ENCODE assay signal across 35 cellular contexts in the genomic region with DNA sequence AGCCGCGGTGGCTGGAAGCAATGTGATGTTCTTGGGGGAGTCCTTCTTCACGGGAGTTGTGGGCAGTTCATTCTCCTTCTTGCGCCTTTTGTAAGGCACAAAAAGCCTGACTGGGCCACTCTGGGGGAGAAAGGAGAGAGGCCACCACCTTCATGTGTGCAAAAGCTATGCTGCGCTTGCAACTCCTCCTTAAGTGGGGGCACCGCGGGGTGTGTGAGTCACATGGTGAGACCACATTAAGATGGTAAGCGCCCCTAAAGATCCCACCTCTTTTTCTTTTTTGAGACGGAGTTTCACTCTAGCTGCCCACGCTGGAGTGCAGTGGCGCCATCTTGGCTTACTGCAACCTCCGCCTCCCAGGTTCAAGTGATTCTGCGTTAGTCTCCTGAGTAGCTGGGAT. TPM values are rescaled to one million over a fixed set of nuclear protein-coding genes. Genes with fewer than 3 reads are reported as not detected.
DNase-seq lines count a peak whose midpoint lies in the region; ATAC-seq, FAIRE-seq and TF ChIP-seq lines count a peak whose summit lies in the region.
"Had no signal": no experiment of that assay in that cellular context is flagged by ENCODE, and none has a peak within 500 bp of the region (broad histone marks: within the 10 kb centered on the region; RNA-seq: fewer than 3 reads in every experiment).

No MANE protein-coding gene starts in this region.

- no peak overlapping the region for H3K4me3 Mint-ChIP-seq in activated CD8-positive, alpha-beta memory T cell treated with anti-CD3 and anti-CD28 coated beads, Interleukin-2, amount 10 ng/mL, durations not matched to agents 7 days and 5 days
- H3K4me3 Mint-ChIP-seq in T-helper 17 cell (no peak overlapping the region), endothelial cell (ENCODE audit: unreplicated experiment) (peak overlapping the region; percentile 18)
- H3K4me3 Mint-ChIP-seq: CD4-positive, alpha-beta memory T cell; naive thymus-derived CD4-positive, alpha-beta T cell had no signal

- intact Hi-C loops in mammary epithelial cell (cut with micrococcal nuclease): no loop called here

- no peak overlapping the region for H3K4me2 ChIP-seq in mammary epithelial cell (ENCODE audit: insufficient read depth, low read depth, low read length)
- H3K4me2 ChIP-seq: PC-9, SK-N-SH had no signal

- H3K27me3 Mint-ChIP-seq in activated CD8-positive, alpha-beta memory T cell treated with anti-CD3 and anti-CD28 coated beads, Interleukin-2, amount 10 ng/mL, durations not matched to agents 7 days and 5 days: no peaks in the 10 kb centered on the region
- H3K27me3 Mint-ChIP-seq in T-helper 17 cell (no peaks in the 10 kb centered on the region), endothelial cell (ENCODE audit: unreplicated experiment) (peaks cover 3% of the 10 kb centered on the region)
- H3K27me3 Mint-ChIP-seq: CD4-positive, alpha-beta memory T cell; naive thymus-derived CD4-positive, alpha-beta T cell had no signal

- no peak for TF ChIP-seq POLR2A in GM12891 (IDR thresholded peaks at IDR 0.05; ENCODE audit: low read depth, low read length)

- H2AFZ ChIP-seq in mammary epithelial cell (ENCODE audit: low read depth, low read length): no peak overlapping the region
- H2AFZ ChIP-seq: PC-9 had no signal

- no peak for ATAC-seq in activated CD8-positive, alpha-beta memory T cell treated with anti-CD3 and anti-CD28 coated beads, Interleukin-2, amount 10 ng/mL, durations not matched to agents 7 days and 5 days
- no peak for ATAC-seq in T-helper 17 cell
- ATAC-seq: naive thymus-derived CD4-positive, alpha-beta T cell had no signal

- H4K20me1 ChIP-seq in mammary epithelial cell (ENCODE audit: insufficient read depth, low read length): no peaks in the 10 kb centered on the region

- no TSS peak for BruUV-seq in mammary epithelial cell (replicated peaks; lab: Mats Ljungman, UMichigan)

- H3K4me1 ChIP-seq in mammary epithelial cell (ENCODE audit: insufficient read depth, low read length): no peaks in the 10 kb centered on the region
- H3K4me1 ChIP-seq: prostate gland, tibial artery, vagina had no signal

- no peaks in the 10 kb centered on the region for H3K79me2 ChIP-seq in mammary epithelial cell (ENCODE audit: insufficient read depth, low read length)

- WGBS in mammary epithelial cell (ENCODE audit: low coverage, missing lambda C conversion rate): 98% methylated on average over 13 of the region's 13 CpGs

- no peaks in the 10 kb centered on the region for H3K9me3 Mint-ChIP-seq in activated CD8-positive, alpha-beta memory T cell treated with anti-CD3 and anti-CD28 coated beads, Interleukin-2, amount 10 ng/mL, durations not matched to agents 7 days and 5 days (ENCODE audit: low read depth)
- H3K9me3 Mint-ChIP-seq in endothelial cell (ENCODE audit: unreplicated experiment): no peaks in the 10 kb centered on the region

- CTCF ChIA-PET in activated CD8-positive, alpha-beta memory T cell treated with anti-CD3 and anti-CD28 coated beads, Interleukin-2, amount 10 ng/mL, durations not matched to agents 7 days and 5 days (lab: Charles Lee): no interaction called here
- CTCF ChIA-PET in mammary epithelial cell (lab: Charles Lee; ENCODE audit: low non-redundant PET): no interaction called here

- no peak for FAIRE-seq in GM12891 (lab: Jason Lieb, UNC)
- FAIRE-seq: keratinocyte had no signal

- no peak for TF ChIP-seq CTCF in endothelial cell (IDR thresholded peaks at IDR 0.05; ENCODE audit: unreplicated experiment)
- TF ChIP-seq CTCF in mammary epithelial cell (conservative IDR thresholded peaks at IDR 0.05 in 1 of 2, IDR thresholded peaks at IDR 0.05 in 1 of 2; ENCODE audit: extremely low read depth in 1 of 2, insufficient read depth in 1 of 2, low read depth in 1 of 2, low read length in 2 of 2): no peak

- H3K36me3 Mint-ChIP-seq in activated CD8-positive, alpha-beta memory T cell treated with anti-CD3 and anti-CD28 coated beads, Interleukin-2, amount 10 ng/mL, durations not matched to agents 7 days and 5 days: peaks cover 36% of the 10 kb centered on the region
- H3K36me3 Mint-ChIP-seq in T-helper 17 cell (ENCODE audit: low read depth) (peaks cover 8% of the 10 kb centered on the region), endothelial cell (ENCODE audit: low read depth, unreplicated experiment) (peaks cover 44% of the 10 kb centered on the region)

- no peaks in the 10 kb centered on the region for H3K27me3 ChIP-seq in mammary epithelial cell (ENCODE audit: insufficient read depth, low read length)
- H3K27me3 ChIP-seq: tibial artery, vagina had no signal

- no peak overlapping the region for H3K4me3 ChIP-seq in mammary epithelial cell (replicated peaks in 1 of 3; ENCODE audit: insufficient read depth in 1 of 3, low read depth in 2 of 3, low read length in 3 of 3)
- H3K4me3 ChIP-seq: PC-9, prostate gland, tibial artery, vagina had no signal

- no peak overlapping the region for H3K27ac Mint-ChIP-seq in activated CD8-positive, alpha-beta memory T cell treated with anti-CD3 and anti-CD28 coated beads, Interleukin-2, amount 10 ng/mL, durations not matched to agents 7 days and 5 days
- H3K27ac Mint-ChIP-seq in T-helper 17 cell (peak overlapping the region; percentile 63), endothelial cell (ENCODE audit: unreplicated experiment) (no peak overlapping the region)

- H3K9ac ChIP-seq in mammary epithelial cell (ENCODE audit: insufficient read depth, low read length): no peak overlapping the region
- H3K9ac ChIP-seq: SK-N-SH had no signal

- dilution Hi-C loops in mammary epithelial cell (cut with HindIII; ENCODE audit: low sequenced_read_pairs): no loop called here

- H3K9me3 ChIP-seq in T-helper 17 cell (ENCODE audit: control insufficient read depth, low read length, poor library complexity, severe bottlenecking) (no peaks in the 10 kb centered on the region), mammary epithelial cell (replicated peaks; ENCODE audit: insufficient read depth, low read length) (no peaks in the 10 kb centered on the region)
- H3K9me3 ChIP-seq: prostate gland, SK-N-SH, tibial artery, vagina had no signal

- in situ Hi-C loops in mammary epithelial cell (cut with MboI; ENCODE audit: low sequenced_read_pairs in 2 of 2): no loop called here

- H3K27ac ChIP-seq in mammary epithelial cell (ENCODE audit: insufficient read depth, low read depth, low read length): no peak overlapping the region
- H3K27ac ChIP-seq: PC-9, prostate gland, tibial artery, vagina had no signal

- peaks cover 2% of the 10 kb centered on the region for H3K4me1 Mint-ChIP-seq in activated CD8-positive, alpha-beta memory T cell treated with anti-CD3 and anti-CD28 coated beads, Interleukin-2, amount 10 ng/mL, durations not matched to agents 7 days and 5 days
- H3K4me1 Mint-ChIP-seq in T-helper 17 cell (peaks cover 2% of the 10 kb centered on the region), endothelial cell (ENCODE audit: unreplicated experiment) (peaks cover 7% of the 10 kb centered on the region)

- DNase-seq in activated CD8-positive, alpha-beta memory T cell treated with anti-CD3 and anti-CD28 coated beads for 24 hours: peak; percentile 74
- no peak for DNase-seq in activated CD8-positive, alpha-beta memory T cell treated with anti-CD3 and anti-CD28 coated beads, Interleukin-2, amount 10 ng/mL, durations not matched to agents 7 days and 5 days
- DNase-seq in T-helper 17 cell: no peak
- DNase-seq in endothelial cell (ENCODE audit: low spot score): no peak
- peak; percentile 12 to 35 for DNase-seq in stimulated activated CD8-positive, alpha-beta memory T cell treated with anti-CD3 and anti-CD28 coated beads, Interleukin-7, amount 100 ng/mL, for 4 hours (ENCODE audit: low read depth in 2 of 2)
- no peak for DNase-seq in GM12891 (ENCODE audit: insufficient read length, low spot score)
- DNase-seq in ecto neural progenitor cell (ENCODE audit: low spot score): no peak
- DNase-seq in mammary epithelial cell: no peak
- DNase-seq: activated CD4-positive, alpha-beta T cell treated with anti-CD3 and anti-CD28 coated beads, Interleukin-2, amount 50 U/mL, for 4 hours; activated CD4-positive, CD25-positive, alpha-beta regulatory T cell; activated gamma-delta T cell treated with Interleukin-2 at 50 U/mL for 16 hours; CD4-positive, alpha-beta memory T cell; central memory CD4-positive, alpha-beta T cell; EL; glutamatergic neuron; KBM-7; naive thymus-derived CD4-positive, alpha-beta T cell; NCI-H1105 treated with DMSO at 0.1 percent for 48 hours; NCI-H1930; NCI-H226; NCI-H526 treated with DMSO at 0.1 percent for 48 hours; PC-9; SK-N-SH; tibial artery had no signal

- peaks cover 13% of the 10 kb centered on the region for H3K36me3 ChIP-seq in mammary epithelial cell (ENCODE audit: insufficient read depth, low read length)

RNA-seq across cellular contexts. Expression of gene DEAF1, which starts 14.1 kb away (rescaled TPM):
- total RNA-seq in activated CD8-positive, alpha-beta memory T cell treated with anti-CD3 and anti-CD28 coated beads, Interleukin-2, amount 10 ng/mL, durations not matched to agents 7 days and 5 days: 10 to 100 TPM; 39.0 to 40.1 TPM
- total RNA-seq in T-helper 17 cell (10 to 100 TPM; 55.3 to 77.1 TPM), endothelial cell (ENCODE audit: unreplicated experiment) (118 TPM), mammary epithelial cell (10 to 100 TPM; 31.2 to 32.0 TPM)
- 21.8 TPM for polyA plus RNA-seq in GM12891 (2012; ENCODE audit: low read depth, missing spikeins)
- 15.2 TPM for polyA plus RNA-seq in mammary epithelial cell
- polyA minus RNA-seq in mammary epithelial cell: 28.2 TPM

RNA-seq across cellular contexts. Expression of gene TMEM80, which starts 14.6 kb away (rescaled TPM):
- total RNA-seq in activated CD8-positive, alpha-beta memory T cell treated with anti-CD3 and anti-CD28 coated beads, Interleukin-2, amount 10 ng/mL, durations not matched to agents 7 days and 5 days: 10 to 100 TPM; 23.5 to 26.0 TPM
- total RNA-seq in T-helper 17 cell: 10 to 100 TPM; 20.8 to 21.3 TPM
- total RNA-seq in endothelial cell (ENCODE audit: unreplicated experiment): 22.9 TPM
- polyA plus RNA-seq in GM12891 (2012; ENCODE audit: low read depth, missing spikeins): 16.4 TPM
- 10 to 100 TPM; 10.0 to 22.5 TPM for total RNA-seq in mammary epithelial cell
- polyA plus RNA-seq in mammary epithelial cell: 9.6 TPM
- polyA minus RNA-seq in mammary epithelial cell: 1.6 TPM

RNA-seq across cellular contexts. Expression of gene EPS8L2, which starts 25.1 kb away (rescaled TPM):
- 10 to 100 TPM; 17.4 to 20.2 TPM for total RNA-seq in activated CD8-positive, alpha-beta memory T cell treated with anti-CD3 and anti-CD28 coated beads, Interleukin-2, amount 10 ng/mL, durations not matched to agents 7 days and 5 days
- 10 to 100 TPM in 1 of 2 donors, 1 to 10 TPM in 1; 6.8 to 11.7 TPM for total RNA-seq in T-helper 17 cell
- 8.0 TPM for total RNA-seq in endothelial cell (ENCODE audit: unreplicated experiment)
- polyA plus RNA-seq in GM12891 (2012; ENCODE audit: low read depth, missing spikeins): 11.6 TPM
- total RNA-seq in mammary epithelial cell: 100 to 1,000 TPM; 202 to 214 TPM
- 140 TPM for polyA plus RNA-seq in mammary epithelial cell
- polyA minus RNA-seq in mammary epithelial cell: 75.0 TPM

RNA-seq across cellular contexts. Expression of gene DRD4, which starts 43.9 kb away (rescaled TPM):
- under 1 TPM; 0.16 to 0.41 TPM for total RNA-seq in activated CD8-positive, alpha-beta memory T cell treated with anti-CD3 and anti-CD28 coated beads, Interleukin-2, amount 10 ng/mL, durations not matched to agents 7 days and 5 days
- total RNA-seq in T-helper 17 cell: under 1 TPM; 0.40 to 0.89 TPM
- 0.33 TPM for total RNA-seq in endothelial cell (ENCODE audit: unreplicated experiment)
- not detected for polyA plus RNA-seq in GM12891 (2012; ENCODE audit: low read depth, missing spikeins)
- 1 to 10 TPM in 1 of 2 donors, not detected in 1; 1.3 TPM for total RNA-seq in mammary epithelial cell
- polyA plus RNA-seq in mammary epithelial cell: not detected
- not detected for polyA minus RNA-seq in mammary epithelial cell
- total RNA-seq: A172, fibroblast of villous mesenchyme, H4, liver had no signal
- polyA plus RNA-seq: CD4-positive, alpha-beta memory T cell; keratinocyte; liver; naive thymus-derived CD4-positive, alpha-beta T cell; SK-N-SH had no signal

RNA-seq across cellular contexts. Expression of gene SCT, which starts 54.0 kb away (rescaled TPM):
- not detected for total RNA-seq in activated CD8-positive, alpha-beta memory T cell treated with anti-CD3 and anti-CD28 coated beads, Interleukin-2, amount 10 ng/mL, durations not matched to agents 7 days and 5 days
- not detected for total RNA-seq in T-helper 17 cell
- total RNA-seq in endothelial cell (ENCODE audit: unreplicated experiment): 1.8 TPM
- not detected for polyA plus RNA-seq in GM12891 (2012; ENCODE audit: low read depth, missing spikeins)
- not detected for total RNA-seq in mammary epithelial cell
- not detected for polyA plus RNA-seq in mammary epithelial cell
- not detected for polyA minus RNA-seq in mammary epithelial cell
- total RNA-seq: A172; CD4-positive, alpha-beta memory T cell; fibroblast of villous mesenchyme; H4; liver; MCF 10A; naive thymus-derived CD4-positive, alpha-beta T cell; PC-9; prostate gland; Right ventricle myocardium inferior; T-helper 1 cell treated with Interleukin-12 subunit alpha and Interleukin-12 subunit beta and Interleukin-4 antibody, amounts not matched to agents 30 ng/mL and 1 ng/mL, for 36 hours; vagina had no signal
- polyA plus RNA-seq: CD4-positive, alpha-beta memory T cell; esophagus; keratinocyte; liver; naive thymus-derived CD4-positive, alpha-beta T cell; SK-N-SH had no signal

Comparison
In these comparisons a context has a peak if more than half of its experiments do, and no peak if none do; other contexts are left out.
1. DNase-seq: peak in activated CD8-positive, alpha-beta memory T cell treated with anti-CD3 and anti-CD28 coated beads for 24 hours (single experiment) and stimulated activated CD8-positive, alpha-beta memory T cell treated with anti-CD3 and anti-CD28 coated beads, Interleukin-7, amount 100 ng/mL, for 4 hours (2 of 2); none in activated CD8-positive, alpha-beta memory T cell treated with anti-CD3 and anti-CD28 coated beads, Interleukin-2, amount 10 ng/mL, durations not matched to agents 7 days and 5 days (single experiment), T-helper 17 cell (0 of 3), endothelial cell (single experiment), GM12891 (single experiment), ecto neural progenitor cell (single experiment) and mammary epithelial cell (single experiment).
2. RNA of gene EPS8L2, which starts 25.1 kb away (total RNA-seq): 202 to 214 TPM in mammary epithelial cell; 17.4 to 20.2 TPM in activated CD8-positive, alpha-beta memory T cell treated with anti-CD3 and anti-CD28 coated beads, Interleukin-2, amount 10 ng/mL, durations not matched to agents 7 days and 5 days, 6.8 to 11.7 TPM in T-helper 17 cell and 8.0 TPM in endothelial cell (single experiment); every median in the first group is over 4 times any median in the second.